In the genomic region with DNA sequence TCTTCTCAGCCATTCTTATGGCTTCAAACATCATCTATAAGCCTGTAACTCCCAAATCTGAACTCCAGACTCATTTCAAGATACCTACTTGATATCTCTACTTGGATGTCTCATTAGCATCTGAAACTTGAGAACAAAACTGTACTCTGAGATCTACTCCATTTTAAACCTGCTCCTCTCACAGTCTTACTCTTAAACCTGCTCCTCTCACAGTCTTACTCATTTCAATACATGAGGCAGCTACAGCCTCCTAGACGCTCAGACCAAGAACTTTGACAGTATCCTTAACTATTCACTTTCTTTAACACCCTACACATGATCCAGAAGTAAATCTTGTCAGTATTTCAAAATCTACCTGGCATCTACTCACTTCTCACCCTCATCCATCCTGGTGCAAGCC, we compare ENCODE assay signal across 1 cellular context.
TF ChIP-seq lines count a peak whose summit lies in the region.

No MANE protein-coding gene starts in this region.

TF ChIP-seq in GM12878, 131 proteins besides CTCF, POLR2A, EP300 and RAD21 (continued from another document):
- TF ChIP-seq ZBTB4 (CRISPR knock-in tag; IDR thresholded peaks at IDR 0.05) (no peak), POLR2AphosphoS2 (IDR thresholded peaks at IDR 0.05; ENCODE audit: low read depth, low read length) (no peak), YBX1 (IDR thresholded peaks at IDR 0.05) (no peak), DPF2 (IDR thresholded peaks at IDR 0.05) (no peak), ZBTB40 (IDR thresholded peaks at IDR 0.05; ENCODE audit: borderline replicate concordance) (no peak), PAX8 (IDR thresholded peaks at IDR 0.05) (no peak), GATAD2B (conservative IDR thresholded peaks at IDR 0.05; ENCODE audit: low read depth) (no peak)
